ENCODE assay signal across 23 cellular contexts in genomic region chr4:148095346-148095923, GRCh38.
"Had no signal": no experiment of that assay in that cellular context is flagged by ENCODE, and none has a peak within 500 bp of the region (broad histone marks: within the 10 kb centered on the region; RNA-seq: fewer than 3 reads in every experiment).

No MANE protein-coding gene starts in this region.

- H3K27me3 Mint-ChIP-seq: activated naive CD8-positive, alpha-beta T cell treated with anti-CD3 and anti-CD28 coated beads for 36 hours had no signal

- H3K4me3 ChIP-seq: adrenal gland, body of pancreas, cardiac muscle cell, heart right ventricle, lung, pancreas, prostate gland, suprapubic skin, tibial nerve had no signal

- H3K27ac Mint-ChIP-seq: activated naive CD4-positive, alpha-beta T cell treated with anti-CD3 and anti-CD28 coated beads for 36 hours; activated naive CD8-positive, alpha-beta T cell treated with anti-CD3 and anti-CD28 coated beads for 36 hours had no signal

- DNase-seq: activated CD4-positive, alpha-beta T cell treated with anti-CD3 and anti-CD28 coated beads for 4 hours; activated CD4-positive, alpha-beta T cell treated with anti-CD3 and anti-CD28 coated beads, Interleukin-2, amount 50 U/mL, for 48 hours; activated CD4-positive, CD25-positive, alpha-beta regulatory T cell; activated CD8-positive, alpha-beta memory T cell treated with anti-CD3 and anti-CD28 coated beads for 24 hours; activated effector memory CD4-positive, alpha-beta T cell treated with Interleukin-2 at 50 U/mL for 16 hours; activated naive CD4-positive, alpha-beta T cell treated with anti-CD3 and anti-CD28 coated beads for 36 hours; activated naive CD8-positive, alpha-beta T cell treated with anti-CD3 and anti-CD28 coated beads for 36 hours; adrenal gland; aorta; body of pancreas; foreskin fibroblast; heart right ventricle; mesendoderm; pancreas; stimulated activated CD4-positive, alpha-beta T cell treated with anti-CD3 and anti-CD28 coated beads, Interleukin-15, amount 100 ng/mL, for 24 hours; stimulated activated CD4-positive, alpha-beta T cell treated with anti-CD3 and anti-CD28 coated beads, Interleukin-2, amount 100 ng/mL, for 24 hours; stimulated activated naive CD4-positive, alpha-beta T cell had no signal

- H3K36me3 ChIP-seq: adrenal gland, cardiac muscle cell, pancreas, prostate gland, suprapubic skin had no signal

- ATAC-seq: body of pancreas, left lobe of liver, pancreas had no signal

- H3K27me3 ChIP-seq: adrenal gland, body of pancreas, cardiac muscle cell, heart right ventricle, pancreas, suprapubic skin, tibial nerve had no signal

- H3K4me1 ChIP-seq: adrenal gland, body of pancreas, pancreas, prostate gland, suprapubic skin, tibial nerve had no signal

- H3K9me3 ChIP-seq: adrenal gland, body of pancreas, heart right ventricle, pancreas, prostate gland, suprapubic skin, tibial nerve had no signal

- H3K27ac ChIP-seq: adrenal gland, body of pancreas, cardiac muscle cell, pancreas, prostate gland, suprapubic skin, tibial nerve had no signal

- H3K4me3 Mint-ChIP-seq: activated naive CD4-positive, alpha-beta T cell treated with anti-CD3 and anti-CD28 coated beads for 36 hours; activated naive CD8-positive, alpha-beta T cell treated with anti-CD3 and anti-CD28 coated beads for 36 hours had no signal

- H3K9me3 Mint-ChIP-seq: activated naive CD4-positive, alpha-beta T cell treated with anti-CD3 and anti-CD28 coated beads for 36 hours had no signal
